1 cellular context compared by ENCODE assay signal in genomic region chr3:138092023-138092422, GRCh38.
TF ChIP-seq lines count a peak whose summit lies in the region.

No MANE protein-coding gene starts in this region.

TF ChIP-seq in IMR-90, 13 proteins besides CTCF, POLR2A, EP300 and RAD21:
- TF ChIP-seq ELK1 (IDR thresholded peaks at IDR 0.05; ENCODE audit: borderline replicate concordance, low read depth, low read length) (no peak), MXI1 (IDR thresholded peaks at IDR 0.05; ENCODE audit: borderline replicate concordance, low read depth, low read length) (no peak), MAZ (IDR thresholded peaks at IDR 0.05; ENCODE audit: borderline replicate concordance, low read depth, low read length) (no peak), RCOR1 (IDR thresholded peaks at IDR 0.05; ENCODE audit: insufficient replicate concordance, low read length) (no peak), NFE2L2 (IDR thresholded peaks at IDR 0.05; ENCODE audit: low read depth, low read length) (no peak), SMC3 (IDR thresholded peaks at IDR 0.05; ENCODE audit: low read depth, low read length) (no peak), RFX5 (IDR thresholded peaks at IDR 0.05; ENCODE audit: low read depth, low read length) (no peak), FOS (IDR thresholded peaks at IDR 0.05; ENCODE audit: low read depth, low read length) (no peak), CHD1 (IDR thresholded peaks at IDR 0.05; ENCODE audit: low read depth, low read length) (no peak), MAFK (IDR thresholded peaks at IDR 0.05; ENCODE audit: low read depth, low read length) (no peak), USF2 (IDR thresholded peaks at IDR 0.05; ENCODE audit: low read depth, low read length) (no peak)
